ENCODE assay signal across 7 cellular contexts in the genomic region with DNA sequence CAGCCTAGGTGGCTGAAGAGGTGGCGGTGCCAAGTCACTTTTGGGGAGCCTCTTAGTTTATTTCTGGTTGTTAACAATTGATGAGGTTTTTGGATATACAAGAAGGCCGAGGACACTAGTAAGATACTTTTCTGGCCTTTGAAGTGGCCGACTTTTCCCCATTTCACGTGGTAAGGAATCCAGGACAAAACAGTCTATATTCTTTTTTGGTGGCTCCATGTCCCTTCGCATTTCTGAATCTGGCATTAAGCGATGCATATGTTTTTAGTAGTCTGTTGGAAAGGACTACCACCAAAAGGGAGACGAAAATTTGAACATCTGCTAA. TPM values are rescaled to one million over a fixed set of nuclear protein-coding genes. Genes with fewer than 3 reads are reported as not detected.
DNase-seq lines count a peak whose midpoint lies in the region; ATAC-seq and TF ChIP-seq lines count a peak whose summit lies in the region.

No MANE protein-coding gene starts in this region.

- H3K4me3 Mint-ChIP-seq in activated CD4-positive, alpha-beta memory T cell treated with anti-CD3 and anti-CD28 coated beads for 36 hours, result peak overlapping the region; percentile 69
- peak overlapping the region; percentile 84 to 95 for H3K4me3 Mint-ChIP-seq in stimulated activated naive B cell treated with anti-CD40 and anti-IgM and Interleukin-4, amounts not matched to agents 10 μg/mL and 1 μg/mL and 100 μg/mL, for 72 hours

- H3K27ac Mint-ChIP-seq in activated CD4-positive, alpha-beta memory T cell treated with anti-CD3 and anti-CD28 coated beads for 36 hours, result peak overlapping the region; percentile 56
- H3K27ac Mint-ChIP-seq in stimulated activated naive B cell treated with anti-CD40 and anti-IgM and Interleukin-4, amounts not matched to agents 10 μg/mL and 1 μg/mL and 100 μg/mL, for 72 hours, result no peak overlapping the region

- peaks cover 19% of the 10 kb centered on the region for H3K36me3 Mint-ChIP-seq in activated CD4-positive, alpha-beta memory T cell treated with anti-CD3 and anti-CD28 coated beads for 36 hours
- H3K36me3 Mint-ChIP-seq in stimulated activated naive B cell treated with anti-CD40 and anti-IgM and Interleukin-4, amounts not matched to agents 10 μg/mL and 1 μg/mL and 100 μg/mL, for 72 hours, result peaks cover 12 to 15% of the 10 kb centered on the region in 2 donors

- H3K9me3 Mint-ChIP-seq in activated CD4-positive, alpha-beta memory T cell treated with anti-CD3 and anti-CD28 coated beads for 36 hours, result no peaks in the 10 kb centered on the region
- no peaks in the 10 kb centered on the region for H3K9me3 Mint-ChIP-seq in stimulated activated naive B cell treated with anti-CD40 and anti-IgM and Interleukin-4, amounts not matched to agents 10 μg/mL and 1 μg/mL and 100 μg/mL, for 72 hours

- no peak for DNase-seq in HFF-Myc (ENCODE audit: extremely low read depth, low read depth)
- no peak for DNase-seq in activated CD4-positive, alpha-beta memory T cell treated with anti-CD3 and anti-CD28 coated beads for 36 hours
- DNase-seq in stimulated activated naive B cell treated with anti-CD40 and anti-IgM and Interleukin-4, amounts not matched to agents 10 μg/mL and 1 μg/mL and 100 μg/mL, for 72 hours, result no peak
- no peak for DNase-seq in NCI-H128 (lab: John Stamatoyannopoulos, UW; ENCODE audit: unreplicated experiment)
- DNase-seq in UCSD-AML1 (lab: John Stamatoyannopoulos, UW; ENCODE audit: unreplicated experiment), result no peak

- peaks cover 24% of the 10 kb centered on the region for H3K4me1 Mint-ChIP-seq in activated CD4-positive, alpha-beta memory T cell treated with anti-CD3 and anti-CD28 coated beads for 36 hours (ENCODE audit: low read depth)
- H3K4me1 Mint-ChIP-seq in stimulated activated naive B cell treated with anti-CD40 and anti-IgM and Interleukin-4, amounts not matched to agents 10 μg/mL and 1 μg/mL and 100 μg/mL, for 72 hours, result peaks cover 11 to 28% of the 10 kb centered on the region in 2 donors

- no peaks in the 10 kb centered on the region for H3K27me3 Mint-ChIP-seq in activated CD4-positive, alpha-beta memory T cell treated with anti-CD3 and anti-CD28 coated beads for 36 hours
- H3K27me3 Mint-ChIP-seq in stimulated activated naive B cell treated with anti-CD40 and anti-IgM and Interleukin-4, amounts not matched to agents 10 μg/mL and 1 μg/mL and 100 μg/mL, for 72 hours, result no peaks in the 10 kb centered on the region

- no peak for TF ChIP-seq CTCF in HFF-Myc (IDR thresholded peaks at IDR 0.05; ENCODE audit: low read depth, low read length, missing control alignments)

- intact Hi-C loops in activated CD4-positive, alpha-beta memory T cell treated with anti-CD3 and anti-CD28 coated beads for 36 hours (cut with micrococcal nuclease), result loop anchor here (2.0 kb wide), 2 partner anchors 17 to 41 kb away; no protein-coding TSS in a partner anchor

- POLR2A ChIA-PET in activated CD4-positive, alpha-beta memory T cell treated with anti-CD3 and anti-CD28 coated beads for 36 hours (lab: Charles Lee), result interaction anchor here (1.1 kb wide), 1 partner anchor 10 kb away, joined by 3 read pairs; a partner anchor contains a TSS

- CTCF ChIA-PET in activated CD4-positive, alpha-beta memory T cell treated with anti-CD3 and anti-CD28 coated beads for 36 hours (lab: Charles Lee), result no interaction called here

- H3K4me3 ChIP-seq in HFF-Myc (replicated peaks; ENCODE audit: low read depth, low read length) (peak overlapping the region; percentile 65), iPS-11a (ENCODE audit: low read depth, low read length) (peak overlapping the region; percentile 53)

- ATAC-seq in stimulated activated naive B cell treated with anti-CD40 and anti-IgM and Interleukin-4, amounts not matched to agents 10 μg/mL and 1 μg/mL and 100 μg/mL, for 72 hours (replicated peaks), result no peak
- no peak for ATAC-seq in GM21367 (IDR thresholded peaks at IDR 0.05; ENCODE audit: unreplicated experiment)

RNA-seq across cellular contexts. Expression of a gene that starts 1.4 kb away (rescaled TPM):
- total RNA-seq in activated CD4-positive, alpha-beta memory T cell treated with anti-CD3 and anti-CD28 coated beads for 36 hours, result 10 to 100 TPM; 32.8 to 35.4 TPM

RNA-seq across cellular contexts. Expression of a gene that starts 10.0 kb away (rescaled TPM):
- total RNA-seq in activated CD4-positive, alpha-beta memory T cell treated with anti-CD3 and anti-CD28 coated beads for 36 hours, result under 1 TPM; 0.07 to 0.21 TPM
